Comparison of ENCODE assay signal across 9 cellular contexts in the genomic region with DNA sequence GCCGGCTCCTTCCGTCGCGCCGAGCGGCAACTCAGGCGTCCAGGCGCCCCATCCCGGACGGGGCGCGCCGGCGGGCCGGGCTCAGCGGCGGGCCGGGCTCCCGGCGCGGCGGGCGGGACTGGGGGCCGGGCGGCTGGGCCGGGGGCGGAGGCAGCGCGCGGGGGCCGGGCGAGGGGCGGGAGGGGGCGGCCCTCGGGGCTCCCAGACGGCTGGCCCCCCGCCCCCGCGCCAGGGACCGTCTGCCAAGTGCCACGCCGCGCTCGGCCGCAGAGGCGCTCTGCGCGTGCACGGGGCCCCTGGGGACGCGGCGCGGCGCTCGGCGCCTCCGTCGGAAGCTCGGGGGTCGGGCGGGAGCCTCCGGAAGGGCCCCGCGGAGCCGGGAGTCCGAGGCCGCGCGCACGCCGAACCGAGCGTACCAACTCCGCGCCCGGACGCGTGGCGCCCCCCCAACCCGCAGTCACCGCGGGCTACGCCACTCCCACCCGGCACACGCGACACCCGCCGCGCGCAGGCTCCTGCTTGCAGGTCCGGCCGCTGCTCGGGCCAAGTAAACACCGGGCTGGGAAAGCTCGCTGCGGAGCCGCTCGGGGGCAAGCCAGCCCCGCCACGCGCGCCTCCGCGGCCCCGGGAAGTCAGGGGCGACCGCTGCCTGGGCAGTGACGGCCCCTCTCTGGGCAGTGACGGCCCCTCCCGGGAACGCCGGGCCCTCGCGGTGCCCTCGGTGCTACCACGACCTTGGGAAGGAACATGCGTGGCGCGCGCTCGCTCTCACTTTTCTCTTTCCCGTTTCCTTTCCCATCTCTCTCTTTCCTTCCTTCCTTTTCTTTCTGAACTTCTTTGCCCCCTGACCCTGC. TPM values are rescaled to one million over a fixed set of nuclear protein-coding genes. Genes with fewer than 3 reads are reported as not detected.
DNase-seq lines count a peak whose midpoint lies in the region; ATAC-seq and TF ChIP-seq lines count a peak whose summit lies in the region.
"Had no signal": no experiment of that assay in that cellular context is flagged by ENCODE, and none has a peak within 500 bp of the region (broad histone marks: within the 10 kb centered on the region; RNA-seq: fewer than 3 reads in every experiment).

A gene with protein sequence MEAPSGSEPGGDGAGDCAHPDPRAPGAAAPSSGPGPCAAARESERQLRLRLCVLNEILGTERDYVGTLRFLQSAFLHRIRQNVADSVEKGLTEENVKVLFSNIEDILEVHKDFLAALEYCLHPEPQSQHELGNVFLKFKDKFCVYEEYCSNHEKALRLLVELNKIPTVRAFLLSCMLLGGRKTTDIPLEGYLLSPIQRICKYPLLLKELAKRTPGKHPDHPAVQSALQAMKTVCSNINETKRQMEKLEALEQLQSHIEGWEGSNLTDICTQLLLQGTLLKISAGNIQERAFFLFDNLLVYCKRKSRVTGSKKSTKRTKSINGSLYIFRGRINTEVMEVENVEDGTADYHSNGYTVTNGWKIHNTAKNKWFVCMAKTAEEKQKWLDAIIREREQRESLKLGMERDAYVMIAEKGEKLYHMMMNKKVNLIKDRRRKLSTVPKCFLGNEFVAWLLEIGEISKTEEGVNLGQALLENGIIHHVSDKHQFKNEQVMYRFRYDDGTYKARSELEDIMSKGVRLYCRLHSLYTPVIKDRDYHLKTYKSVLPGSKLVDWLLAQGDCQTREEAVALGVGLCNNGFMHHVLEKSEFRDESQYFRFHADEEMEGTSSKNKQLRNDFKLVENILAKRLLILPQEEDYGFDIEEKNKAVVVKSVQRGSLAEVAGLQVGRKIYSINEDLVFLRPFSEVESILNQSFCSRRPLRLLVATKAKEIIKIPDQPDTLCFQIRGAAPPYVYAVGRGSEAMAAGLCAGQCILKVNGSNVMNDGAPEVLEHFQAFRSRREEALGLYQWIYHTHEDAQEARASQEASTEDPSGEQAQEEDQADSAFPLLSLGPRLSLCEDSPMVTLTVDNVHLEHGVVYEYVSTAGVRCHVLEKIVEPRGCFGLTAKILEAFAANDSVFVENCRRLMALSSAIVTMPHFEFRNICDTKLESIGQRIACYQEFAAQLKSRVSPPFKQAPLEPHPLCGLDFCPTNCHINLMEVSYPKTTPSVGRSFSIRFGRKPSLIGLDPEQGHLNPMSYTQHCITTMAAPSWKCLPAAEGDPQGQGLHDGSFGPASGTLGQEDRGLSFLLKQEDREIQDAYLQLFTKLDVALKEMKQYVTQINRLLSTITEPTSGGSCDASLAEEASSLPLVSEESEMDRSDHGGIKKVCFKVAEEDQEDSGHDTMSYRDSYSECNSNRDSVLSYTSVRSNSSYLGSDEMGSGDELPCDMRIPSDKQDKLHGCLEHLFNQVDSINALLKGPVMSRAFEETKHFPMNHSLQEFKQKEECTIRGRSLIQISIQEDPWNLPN (N-terminal part only) (minus strand): TSS at position 120 of the 854 bp plus-strand sequence. CDS start 139 bp downstream, outside the sequence.

- 6% methylated on average over 24 of the region's 122 CpGs; no CpG with 5 or more reads in 1 of the 2 donors for WGBS in gastroesophageal sphincter (ENCODE audit: low coverage in 1 of 2), 2 donors

- H3K27me3 ChIP-seq in BE2C (peaks cover 9% of the 10 kb centered on the region), SJCRH30 (no peaks in the 10 kb centered on the region), gastroesophageal sphincter (peaks cover 44% of the 10 kb centered on the region), neutrophil (no peaks in the 10 kb centered on the region)

- H3K9me3 ChIP-seq in BE2C = no peaks in the 10 kb centered on the region
- no peaks in the 10 kb centered on the region for H3K9me3 ChIP-seq in SJCRH30 (replicated peaks)
- H3K9me3 ChIP-seq in gastroesophageal sphincter = no peaks in the 10 kb centered on the region
- no peaks in the 10 kb centered on the region for H3K9me3 ChIP-seq in neutrophil

- no peak for TF ChIP-seq EP300 in gastroesophageal sphincter (IDR thresholded peaks at IDR 0.05)

- no peaks in the 10 kb centered on the region for H3K4me1 ChIP-seq in BE2C
- H3K4me1 ChIP-seq in SJCRH30 = peaks cover 37% of the 10 kb centered on the region
- peaks cover 0 to 64% (median 8%) of the 10 kb centered on the region in 3 donors for H3K4me1 ChIP-seq in gastroesophageal sphincter
- peaks cover 58 to 67% of the 10 kb centered on the region in 2 experiments for H3K4me1 ChIP-seq in neutrophil (ENCODE audit: control insufficient read depth in 1 of 2, insufficient read depth in 1 of 2, low read depth in 1 of 2, low read length in 1 of 2)

- TF ChIP-seq POLR2A in gastroesophageal sphincter (IDR thresholded peaks at IDR 0.05) = peak; percentile 7 to 37

- TF ChIP-seq CTCF in BE2C (IDR thresholded peaks at IDR 0.05; ENCODE audit: low read depth, low read length) (no peak), gastroesophageal sphincter (IDR thresholded peaks at IDR 0.05) (peak in 3 of 4 experiments; percentile 36 to 49 (median 40)), neutrophil (IDR thresholded peaks at IDR 0.05) (peak; percentile 77), subcutaneous adipose tissue (IDR thresholded peaks at IDR 0.05; ENCODE audit: low read depth) (no peak)

- H3K36me3 ChIP-seq in BE2C (no peaks in the 10 kb centered on the region), SJCRH30 (no peaks in the 10 kb centered on the region), gastroesophageal sphincter (no peaks in the 10 kb centered on the region), neutrophil (peaks cover 17% of the 10 kb centered on the region)

- H3K4me3 ChIP-seq in BE2C (ENCODE audit: low read depth, low read length) (peak within 1 kb of the TSS; percentile 68), SJCRH30 (peak within 1 kb of the TSS; percentile 97), gastroesophageal sphincter (peak within 1 kb of the TSS; percentile 54 to 57), neutrophil (ENCODE audit: low read depth in 1 of 2, low read length in 1 of 2) (peak within 1 kb of the TSS; percentile 94 to 99)
- H3K4me3 ChIP-seq: PC-9 had no signal

- peak; percentile 86 for DNase-seq in BE2C
- peak; percentile 95 for DNase-seq in GM19238 (ENCODE audit: insufficient read length, low spot score)
- peak; percentile 92 to 95 for DNase-seq in SJCRH30
- DNase-seq in activated gamma-delta T cell treated with Interleukin-2 at 50 U/mL for 16 hours = peak; percentile 83

- ATAC-seq in HG03469 (IDR thresholded peaks at IDR 0.05; ENCODE audit: unreplicated experiment) (peak; percentile 24), gastroesophageal sphincter (peak; percentile 84)

- H3K27ac ChIP-seq in SJCRH30 (peak within 1 kb of the TSS; percentile 73), gastroesophageal sphincter (peak within 1 kb of the TSS; percentile 39 to 81 (median 74)), neutrophil (peak within 1 kb of the TSS; percentile 99)
- H3K27ac ChIP-seq: PC-9 had no signal

RNA-seq across cellular contexts. Expression of the gene that starts here (rescaled TPM):
- 8.8 TPM for polyA plus RNA-seq in BE2C (2012; ENCODE audit: insufficient read depth, insufficient read length, low read depth)
- 88.9 and 92.8 TPM in 2 replicates for total RNA-seq in SJCRH30 (2014; rRNA removed; shearing (Covaris generic))
- total RNA-seq in gastroesophageal sphincter = 10 to 100 TPM; 16.3 to 35.7 (median 20.0) TPM
- total RNA-seq in subcutaneous adipose tissue = 10 to 100 TPM; 29.7 to 56.3 (median 46.6) TPM

Comparison
In these comparisons a context has a peak if more than half of its experiments do, and no peak if none do; other contexts are left out.
1. Peak in every context shown above with its lines: DNase-seq, ATAC-seq, H3K4me3 ChIP-seq and H3K27ac ChIP-seq.
2. CTCF ChIP-seq: peak in gastroesophageal sphincter (3 of 4) and neutrophil (single experiment); none in BE2C (single experiment) and subcutaneous adipose tissue (single experiment).